In the genomic region with DNA sequence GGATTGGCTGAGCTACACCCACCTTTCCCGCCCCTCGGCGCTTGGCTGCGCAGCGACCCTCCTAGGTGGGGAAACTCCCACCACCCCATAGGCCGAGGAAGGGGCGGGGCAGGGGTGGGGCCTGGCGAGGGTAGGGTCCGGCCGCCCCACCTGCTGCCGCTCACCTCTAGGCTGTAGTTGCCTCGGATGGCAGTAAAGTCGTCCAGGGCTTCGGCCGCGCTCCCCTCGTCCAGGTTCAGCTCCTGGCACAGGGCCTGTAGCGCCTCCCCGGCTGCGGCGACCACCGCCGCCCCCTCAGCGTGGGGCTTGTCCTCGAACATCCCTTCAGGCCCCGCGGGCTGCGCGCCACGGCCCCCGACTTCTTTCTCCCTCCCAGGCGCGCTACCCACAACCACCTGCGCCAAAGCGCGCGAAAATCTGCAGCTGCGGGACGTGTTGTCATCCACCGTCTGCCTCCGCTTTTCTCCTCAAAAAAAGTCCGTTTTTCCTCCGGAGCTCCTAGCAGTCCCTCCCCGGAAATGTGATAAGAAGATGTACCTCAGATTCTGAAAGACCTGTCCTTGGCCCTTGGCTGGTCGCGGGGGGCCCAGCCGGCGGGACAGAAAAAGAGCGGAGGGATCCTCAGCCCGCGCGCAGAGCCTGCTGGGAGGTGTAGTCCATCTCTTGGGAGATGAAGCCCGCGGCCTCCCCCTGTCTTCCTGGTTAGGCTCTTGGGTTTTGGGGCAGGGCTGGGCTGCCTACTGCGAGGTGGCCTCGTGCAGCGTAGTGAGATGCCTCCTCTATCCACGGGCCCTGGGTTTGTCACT, we compare ENCODE assay signal across 8 cellular contexts. TPM values are rescaled to one million over a fixed set of nuclear protein-coding genes. Genes with fewer than 3 reads are reported as not detected.
A peak's percentile ranks its signal among the peaks of the same experiment; 100 is the strongest.
DNase-seq lines count a peak whose midpoint lies in the region; ATAC-seq and TF ChIP-seq lines count a peak whose summit lies in the region.

A gene with protein sequence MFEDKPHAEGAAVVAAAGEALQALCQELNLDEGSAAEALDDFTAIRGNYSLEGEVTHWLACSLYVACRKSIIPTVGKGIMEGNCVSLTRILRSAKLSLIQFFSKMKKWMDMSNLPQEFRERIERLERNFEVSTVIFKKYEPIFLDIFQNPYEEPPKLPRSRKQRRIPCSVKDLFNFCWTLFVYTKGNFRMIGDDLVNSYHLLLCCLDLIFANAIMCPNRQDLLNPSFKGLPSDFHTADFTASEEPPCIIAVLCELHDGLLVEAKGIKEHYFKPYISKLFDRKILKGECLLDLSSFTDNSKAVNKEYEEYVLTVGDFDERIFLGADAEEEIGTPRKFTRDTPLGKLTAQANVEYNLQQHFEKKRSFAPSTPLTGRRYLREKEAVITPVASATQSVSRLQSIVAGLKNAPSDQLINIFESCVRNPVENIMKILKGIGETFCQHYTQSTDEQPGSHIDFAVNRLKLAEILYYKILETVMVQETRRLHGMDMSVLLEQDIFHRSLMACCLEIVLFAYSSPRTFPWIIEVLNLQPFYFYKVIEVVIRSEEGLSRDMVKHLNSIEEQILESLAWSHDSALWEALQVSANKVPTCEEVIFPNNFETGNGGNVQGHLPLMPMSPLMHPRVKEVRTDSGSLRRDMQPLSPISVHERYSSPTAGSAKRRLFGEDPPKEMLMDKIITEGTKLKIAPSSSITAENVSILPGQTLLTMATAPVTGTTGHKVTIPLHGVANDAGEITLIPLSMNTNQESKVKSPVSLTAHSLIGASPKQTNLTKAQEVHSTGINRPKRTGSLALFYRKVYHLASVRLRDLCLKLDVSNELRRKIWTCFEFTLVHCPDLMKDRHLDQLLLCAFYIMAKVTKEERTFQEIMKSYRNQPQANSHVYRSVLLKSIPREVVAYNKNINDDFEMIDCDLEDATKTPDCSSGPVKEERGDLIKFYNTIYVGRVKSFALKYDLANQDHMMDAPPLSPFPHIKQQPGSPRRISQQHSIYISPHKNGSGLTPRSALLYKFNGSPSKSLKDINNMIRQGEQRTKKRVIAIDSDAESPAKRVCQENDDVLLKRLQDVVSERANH (minus strand): TSS at position 389 of the 806 bp plus-strand sequence. CDS start 69 bp downstream, at position 320.

- TF ChIP-seq CTCF in lower lobe of right lung (IDR thresholded peaks at IDR 0.05): peak; percentile 31

- peaks cover 35% of the 10 kb centered on the region for H3K36me3 Mint-ChIP-seq in activated CD4-positive, alpha-beta memory T cell treated with anti-CD3 and anti-CD28 coated beads, Interleukin-2, amount 10 ng/mL, durations not matched to agents 7 days and 5 days (ENCODE audit: low read depth)

- H3K4me3 ChIP-seq in ectodermal cell (ENCODE audit: insufficient read depth, low read depth, low read length): peak within 1 kb of the TSS; percentile 56
- peak within 1 kb of the TSS; percentile 100 for H3K4me3 ChIP-seq in lower lobe of right lung

- H3K27me3 ChIP-seq in ectodermal cell (ENCODE audit: control insufficient read depth, insufficient read depth, low read length, poor library complexity, severe bottlenecking): no peaks in the 10 kb centered on the region
- H3K27me3 ChIP-seq in lower lobe of right lung (ENCODE audit: low read depth): no peaks in the 10 kb centered on the region

- ATAC-seq in GM19397 (IDR thresholded peaks at IDR 0.05; ENCODE audit: unreplicated experiment) (peak; percentile 78), lower lobe of right lung (peak; percentile 94 to 96)

- H3K36me3 ChIP-seq in ectodermal cell (ENCODE audit: control insufficient read depth, insufficient read depth, low read length): no peaks in the 10 kb centered on the region
- no peaks in the 10 kb centered on the region for H3K36me3 ChIP-seq in lower lobe of right lung

- CTCF ChIA-PET in activated CD4-positive, alpha-beta memory T cell treated with anti-CD3 and anti-CD28 coated beads, Interleukin-2, amount 10 ng/mL, durations not matched to agents 7 days and 5 days (lab: Charles Lee): interaction anchor here (1.0 to 3.2 kb wide), 15 partner anchors 9 to 490 kb away, joined by 3 to 20 read pairs (median 4); a partner anchor contains a TSS

- H3K4me1 Mint-ChIP-seq in activated CD4-positive, alpha-beta memory T cell treated with anti-CD3 and anti-CD28 coated beads, Interleukin-2, amount 10 ng/mL, durations not matched to agents 7 days and 5 days: peaks cover 48% of the 10 kb centered on the region

- POLR2A ChIA-PET in activated CD4-positive, alpha-beta memory T cell treated with anti-CD3 and anti-CD28 coated beads, Interleukin-2, amount 10 ng/mL, durations not matched to agents 7 days and 5 days (lab: Charles Lee): interaction anchor here (0.6 to 5.7 kb wide), 47 partner anchors 10 to 1354 kb away, joined by 3 to 106 read pairs (median 5); a partner anchor contains a TSS

- intact Hi-C loops in lower lobe of right lung (cut with DNase I): no loop called here

- H3K9me3 Mint-ChIP-seq in activated CD4-positive, alpha-beta memory T cell treated with anti-CD3 and anti-CD28 coated beads, Interleukin-2, amount 10 ng/mL, durations not matched to agents 7 days and 5 days: no peaks in the 10 kb centered on the region

- WGBS in ectodermal cell, 2 experiments: 1% methylated on average over 58 of the region's 58 CpGs

- H3K4me1 ChIP-seq in ectodermal cell (ENCODE audit: control insufficient read depth, insufficient read depth, low read length): peaks cover 5% of the 10 kb centered on the region
- H3K4me1 ChIP-seq in lower lobe of right lung: peaks cover 10% of the 10 kb centered on the region

- peaks cover 2% of the 10 kb centered on the region for H3K27me3 Mint-ChIP-seq in activated CD4-positive, alpha-beta memory T cell treated with anti-CD3 and anti-CD28 coated beads, Interleukin-2, amount 10 ng/mL, durations not matched to agents 7 days and 5 days

- H3K9me3 ChIP-seq in ectodermal cell (ENCODE audit: control insufficient read depth, low read length): no peaks in the 10 kb centered on the region
- no peaks in the 10 kb centered on the region for H3K9me3 ChIP-seq in lower lobe of right lung

- peak within 1 kb of the TSS; percentile 99 for H3K27ac Mint-ChIP-seq in activated CD4-positive, alpha-beta memory T cell treated with anti-CD3 and anti-CD28 coated beads, Interleukin-2, amount 10 ng/mL, durations not matched to agents 7 days and 5 days

- H3K4me3 Mint-ChIP-seq in activated CD4-positive, alpha-beta memory T cell treated with anti-CD3 and anti-CD28 coated beads, Interleukin-2, amount 10 ng/mL, durations not matched to agents 7 days and 5 days: peak within 1 kb of the TSS; percentile 95

- H3K27ac ChIP-seq in ectodermal cell (ENCODE audit: insufficient read depth, low read depth, low read length, poor library complexity, severe bottlenecking): peak within 1 kb of the TSS; percentile 97
- peak within 1 kb of the TSS; percentile 82 for H3K27ac ChIP-seq in lower lobe of right lung

- DNase-seq in C1 segment of cervical spinal cord (lab: John Stamatoyannopoulos, UW) (peak; percentile 42 to 96 (median 86)), HK-2 (ENCODE audit: unreplicated experiment) (peak; percentile 92), NCI-H82 (lab: John Stamatoyannopoulos, UW) (peak; percentile 97), lower lobe of right lung (peak; percentile 89)
- peak; percentile 89 for DNase-seq in activated CD4-positive, alpha-beta memory T cell treated with anti-CD3 and anti-CD28 coated beads, Interleukin-2, amount 10 ng/mL, durations not matched to agents 7 days and 5 days
- peak; percentile 57 to 75 (median 62) for DNase-seq in stimulated activated CD4-positive, alpha-beta T cell treated with anti-CD3 and anti-CD28 coated beads, TNF-alpha, amount 100 ng/mL, for 1 hour (ENCODE audit: low read depth in 3 of 3, low spot score in 1 of 3)

RNA-seq across cellular contexts. Expression of the gene that starts here (rescaled TPM):
- total RNA-seq in activated CD4-positive, alpha-beta memory T cell treated with anti-CD3 and anti-CD28 coated beads, Interleukin-2, amount 10 ng/mL, durations not matched to agents 7 days and 5 days: 10 to 100 TPM; 45.2 to 45.6 TPM
- 10.8 TPM for polyA plus RNA-seq in ectodermal cell (2013, experiment 1 of 4)
- 13.7 TPM for polyA plus RNA-seq in ectodermal cell (2013, experiment 2 of 4)
- polyA plus RNA-seq in ectodermal cell (2013, experiment 3 of 4): 9.6 TPM
- polyA plus RNA-seq in ectodermal cell (2013, experiment 4 of 4): 11.6 TPM
- total RNA-seq in lower lobe of right lung: 7.6 TPM

Comparison
In these comparisons a context has a peak if more than half of its experiments do, and no peak if none do; other contexts are left out.
1. Peak in every context shown above with its lines: DNase-seq, ATAC-seq, H3K4me3 ChIP-seq and H3K27ac ChIP-seq.